1 cellular context compared by ENCODE assay signal in the genomic region with DNA sequence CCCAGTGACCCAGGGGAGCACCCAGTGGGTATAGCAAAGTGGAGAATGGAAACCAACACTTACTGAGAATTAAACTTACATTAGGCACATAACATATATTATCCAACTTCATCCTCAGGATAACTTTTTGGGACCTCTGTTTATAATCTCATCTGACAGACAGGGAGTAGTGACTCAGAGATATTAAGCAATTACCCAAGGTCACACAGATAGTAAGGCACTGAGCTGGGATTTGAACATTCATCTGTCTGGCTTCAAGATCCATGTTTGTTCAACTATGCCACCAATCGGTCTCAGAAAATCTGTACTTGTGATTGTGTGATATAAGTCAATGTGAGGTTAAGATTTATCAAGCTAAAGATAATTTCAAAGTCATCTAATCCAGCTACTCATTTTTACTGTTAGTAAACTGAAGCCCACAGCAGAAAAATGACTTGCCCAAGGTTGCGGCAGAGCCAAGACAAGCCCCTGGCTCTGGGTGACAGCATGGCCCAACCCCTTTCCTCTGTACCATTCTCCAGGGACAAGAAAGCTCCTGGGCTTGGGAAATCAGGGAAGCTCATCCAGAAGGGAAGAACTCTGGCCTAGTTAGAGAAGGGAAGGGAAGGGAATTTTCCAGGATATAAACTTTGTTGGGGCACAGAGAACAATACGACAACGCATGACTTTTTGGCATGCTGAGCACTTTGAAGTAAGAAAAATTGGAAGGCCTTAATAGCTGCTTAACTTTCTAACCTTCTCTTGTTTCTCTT.
TF ChIP-seq lines count a peak whose summit lies in the region.

No MANE protein-coding gene starts in this region.

TF ChIP-seq in A549, 52 proteins besides CTCF, POLR2A, EP300 and RAD21 (continued from another document):
- TF ChIP-seq, protein P1, sequence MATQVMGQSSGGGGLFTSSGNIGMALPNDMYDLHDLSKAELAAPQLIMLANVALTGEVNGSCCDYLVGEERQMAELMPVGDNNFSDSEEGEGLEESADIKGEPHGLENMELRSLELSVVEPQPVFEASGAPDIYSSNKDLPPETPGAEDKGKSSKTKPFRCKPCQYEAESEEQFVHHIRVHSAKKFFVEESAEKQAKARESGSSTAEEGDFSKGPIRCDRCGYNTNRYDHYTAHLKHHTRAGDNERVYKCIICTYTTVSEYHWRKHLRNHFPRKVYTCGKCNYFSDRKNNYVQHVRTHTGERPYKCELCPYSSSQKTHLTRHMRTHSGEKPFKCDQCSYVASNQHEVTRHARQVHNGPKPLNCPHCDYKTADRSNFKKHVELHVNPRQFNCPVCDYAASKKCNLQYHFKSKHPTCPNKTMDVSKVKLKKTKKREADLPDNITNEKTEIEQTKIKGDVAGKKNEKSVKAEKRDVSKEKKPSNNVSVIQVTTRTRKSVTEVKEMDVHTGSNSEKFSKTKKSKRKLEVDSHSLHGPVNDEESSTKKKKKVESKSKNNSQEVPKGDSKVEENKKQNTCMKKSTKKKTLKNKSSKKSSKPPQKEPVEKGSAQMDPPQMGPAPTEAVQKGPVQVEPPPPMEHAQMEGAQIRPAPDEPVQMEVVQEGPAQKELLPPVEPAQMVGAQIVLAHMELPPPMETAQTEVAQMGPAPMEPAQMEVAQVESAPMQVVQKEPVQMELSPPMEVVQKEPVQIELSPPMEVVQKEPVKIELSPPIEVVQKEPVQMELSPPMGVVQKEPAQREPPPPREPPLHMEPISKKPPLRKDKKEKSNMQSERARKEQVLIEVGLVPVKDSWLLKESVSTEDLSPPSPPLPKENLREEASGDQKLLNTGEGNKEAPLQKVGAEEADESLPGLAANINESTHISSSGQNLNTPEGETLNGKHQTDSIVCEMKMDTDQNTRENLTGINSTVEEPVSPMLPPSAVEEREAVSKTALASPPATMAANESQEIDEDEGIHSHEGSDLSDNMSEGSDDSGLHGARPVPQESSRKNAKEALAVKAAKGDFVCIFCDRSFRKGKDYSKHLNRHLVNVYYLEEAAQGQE (IDR thresholded peaks at IDR 0.05), result no peak
- no peak for TF ChIP-seq RCOR1 (IDR thresholded peaks at IDR 0.05; ENCODE audit: low read depth, low read length)
- no peak for TF ChIP-seq MYC (IDR thresholded peaks at IDR 0.05; ENCODE audit: borderline replicate concordance, low read length)
